Comparison of ENCODE assay signal across 19 cellular contexts in the genomic region with DNA sequence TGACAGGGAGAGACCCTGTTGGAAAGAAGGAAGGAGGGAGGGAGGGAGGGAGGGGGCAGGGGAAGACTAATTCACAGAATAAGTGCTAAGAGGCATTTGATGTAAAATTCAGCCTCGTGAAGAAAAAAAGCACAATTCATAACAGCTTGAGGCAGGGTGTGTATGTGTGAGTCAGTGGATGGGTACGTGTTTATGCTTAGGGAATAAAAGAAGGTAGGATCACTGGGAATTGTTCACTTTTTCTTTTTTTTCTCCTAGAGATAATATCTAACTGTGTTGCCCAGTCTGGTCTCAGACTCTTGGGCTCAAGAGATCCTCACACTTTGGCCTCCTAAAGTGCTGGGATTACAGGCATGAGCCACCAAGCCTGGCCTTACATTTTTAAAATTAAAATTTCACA. TPM values are rescaled to one million over a fixed set of nuclear protein-coding genes. Genes with fewer than 3 reads are reported as not detected.
DNase-seq lines count a peak whose midpoint lies in the region; ATAC-seq and TF ChIP-seq lines count a peak whose summit lies in the region.
"Had no signal": no experiment of that assay in that cellular context is flagged by ENCODE, and none has a peak within 500 bp of the region (broad histone marks: within the 10 kb centered on the region; RNA-seq: fewer than 3 reads in every experiment).

No MANE protein-coding gene starts in this region.

- H3K4me3 ChIP-seq in AG09309 (ENCODE audit: control insufficient read depth, low read depth, low read length) (no peak overlapping the region), astrocyte of the spinal cord (ENCODE audit: low read depth, low read length) (no peak overlapping the region)
- H3K4me3 ChIP-seq: BLaER1, dorsolateral prefrontal cortex, GM12878, spleen had no signal

- TF ChIP-seq CTCF in AG09309 (IDR thresholded peaks at IDR 0.05; ENCODE audit: control insufficient read depth, insufficient read depth, low read depth, low read length, missing control alignments) = no peak
- TF ChIP-seq CTCF in astrocyte of the spinal cord (IDR thresholded peaks at IDR 0.05; ENCODE audit: low read depth, low read length) = no peak
- no peak for TF ChIP-seq CTCF in foreskin keratinocyte (conservative IDR thresholded peaks at IDR 0.05)

- ATAC-seq in foreskin keratinocyte (peak; percentile 86), HG03378 (IDR thresholded peaks at IDR 0.05; ENCODE audit: unreplicated experiment) (no peak), HG02970 (IDR thresholded peaks at IDR 0.05; ENCODE audit: low FRiP score, unreplicated experiment) (no peak), HG03097 (IDR thresholded peaks at IDR 0.05; ENCODE audit: low FRiP score, unreplicated experiment) (no peak)
- ATAC-seq: activated T-cell treated with anti-CD3 and anti-CD28 coated beads, Interleukin-2, amount 50 U/mL, for 4 hours; GM12878 had no signal

- DNase-seq in AG09309 (ENCODE audit: low read depth) = peak; percentile 49
- DNase-seq in HT1080 (ENCODE audit: low read depth) = peak; percentile 81
- DNase-seq in astrocyte of the spinal cord (ENCODE audit: low read depth, low spot score) = peak; percentile 76
- peak; percentile 72 to 88 for DNase-seq in foreskin keratinocyte
- no peak for DNase-seq in C1 segment of cervical spinal cord (lab: John Stamatoyannopoulos, UW)
- DNase-seq: activated CD4-positive, alpha-beta T cell treated with anti-CD3 and anti-CD28 coated beads for 4 hours; activated T-cell treated with anti-CD3 and anti-CD28 coated beads, Interleukin-2, amount 50 U/mL, for 4 hours; amygdala; dorsolateral prefrontal cortex; midbrain; NCI-H2029; RPMI8226; spleen had no signal

- in situ Hi-C loops in astrocyte of the spinal cord (cut with HindIII; ENCODE audit: low sequenced_read_pairs) = no loop called here

- peak overlapping the region; percentile 73 for H3K27ac ChIP-seq in foreskin keratinocyte
- H3K27ac ChIP-seq: BLaER1, parathyroid adenoma, spleen had no signal

- peaks cover 20% of the 10 kb centered on the region for H3K4me1 ChIP-seq in foreskin keratinocyte

- no peaks in the 10 kb centered on the region for H3K27me3 ChIP-seq in foreskin keratinocyte
- H3K27me3 ChIP-seq: BLaER1, dorsolateral prefrontal cortex, spleen had no signal

RNA-seq across cellular contexts. Expression of a gene that starts 39.2 kb away (rescaled TPM):
- 20.1 and 29.4 TPM in 2 replicates for total RNA-seq in HT1080 (2014; rRNA removed; shearing (Covaris generic))
- 14.8 and 16.0 TPM in 2 replicates for polyA plus RNA-seq in HT1080 (2015; cell fraction: cytosol; rRNA removed)
- 39.3 and 44.7 TPM in 2 replicates for polyA plus RNA-seq in HT1080 (2015; cell fraction: nucleus; rRNA removed)
- 29.3 and 30.2 TPM in 2 replicates for total RNA-seq in foreskin keratinocyte
- polyA plus RNA-seq in foreskin keratinocyte = 15.4 and 18.9 TPM in 2 replicates

Comparison
In these comparisons a context has a peak if more than half of its experiments do, and no peak if none do; other contexts are left out.
1. DNase-seq: peak in AG09309 (single experiment), HT1080 (single experiment), astrocyte of the spinal cord (single experiment) and foreskin keratinocyte (2 of 2); none in C1 segment of cervical spinal cord (0 of 14).